ENCODE assay signal across 22 cellular contexts in the genomic region with DNA sequence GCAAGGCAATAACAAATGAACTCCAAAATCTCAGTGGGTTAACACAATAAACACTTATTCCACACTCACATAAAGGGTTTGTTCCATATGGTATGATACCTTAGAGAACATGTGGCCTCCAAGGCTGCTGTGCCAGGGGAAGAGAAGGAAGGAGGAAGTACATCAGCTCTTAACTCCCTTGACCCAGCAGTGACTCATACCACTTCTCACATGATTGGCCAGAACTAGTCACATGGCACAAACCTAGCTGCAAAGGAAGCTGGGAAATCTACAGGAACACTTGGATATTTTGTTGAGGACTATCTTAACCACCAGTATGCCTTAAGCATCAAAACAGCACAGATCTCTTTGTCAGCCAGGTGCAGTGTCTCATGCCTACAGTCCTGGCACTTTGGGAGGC.
"Had no signal": no experiment of that assay in that cellular context is flagged by ENCODE, and none has a peak within 500 bp of the region (broad histone marks: within the 10 kb centered on the region; RNA-seq: fewer than 3 reads in every experiment).

No MANE protein-coding gene starts in this region.

- H3K27me3 ChIP-seq: adrenal gland, esophagus muscularis mucosa, tibial artery had no signal

- H3K4me1 ChIP-seq: adrenal gland had no signal

- H3K27me3 Mint-ChIP-seq: activated CD8-positive, alpha-beta memory T cell treated with anti-CD3 and anti-CD28 coated beads, Interleukin-2, amount 10 ng/mL, durations not matched to agents 7 days and 5 days; activated naive CD4-positive, alpha-beta T cell treated with anti-CD3 and anti-CD28 coated beads, Interleukin-2, amount 50 U/mL, for 24 hours had no signal

- H3K27ac Mint-ChIP-seq: activated CD8-positive, alpha-beta memory T cell treated with anti-CD3 and anti-CD28 coated beads, Interleukin-2, amount 10 ng/mL, durations not matched to agents 7 days and 5 days; activated naive CD4-positive, alpha-beta T cell treated with anti-CD3 and anti-CD28 coated beads, Interleukin-2, amount 50 U/mL, for 24 hours; natural killer cell; stimulated activated effector memory CD8-positive, alpha-beta T cell treated with anti-CD3 and anti-CD28 coated beads, Interleukin-12 subunit alpha, Interleukin-12 subunit beta, amount 100 ng/mL, for 72 hours had no signal

- DNase-seq: activated CD4-positive, alpha-beta T cell treated with anti-CD3 and anti-CD28 coated beads for 1 hour; activated CD4-positive, alpha-beta T cell treated with anti-CD3 and anti-CD28 coated beads, Interleukin-2, amount 50 U/mL, for 4 hours; activated CD8-positive, alpha-beta memory T cell treated with anti-CD3 and anti-CD28 coated beads, Interleukin-2, amount 10 ng/mL, durations not matched to agents 7 days and 5 days; activated effector memory CD4-positive, alpha-beta T cell treated with anti-CD3 and anti-CD28 coated beads, Interleukin-2, amount 50 U/mL, for 16 hours; activated T-cell treated with anti-CD3 and anti-CD28 coated beads, Interleukin-2, amount 50 U/mL, for 1 hour; adrenal gland; foreskin fibroblast; kidney glomerular epithelial cell; mesenchymal stem cell; natural killer cell; posterior cingulate gyrus; retina; stimulated activated CD4-positive, alpha-beta T cell treated with anti-CD3 and anti-CD28 coated beads, Interleukin-12 subunit alpha, Interleukin-12 subunit beta, amount 100 ng/mL, for 4 hours; stimulated activated CD4-positive, alpha-beta T cell treated with anti-CD3 and anti-CD28 coated beads, Interleukin-2, amount 100 ng/mL, for 24 hours; tibial artery had no signal

- FAIRE-seq: colon, endometrium, urothelium cell line had no signal

- ATAC-seq: activated CD8-positive, alpha-beta memory T cell treated with anti-CD3 and anti-CD28 coated beads, Interleukin-2, amount 10 ng/mL, durations not matched to agents 7 days and 5 days; natural killer cell; stimulated activated effector memory CD8-positive, alpha-beta T cell treated with anti-CD3 and anti-CD28 coated beads, Interleukin-12 subunit alpha, Interleukin-12 subunit beta, amount 100 ng/mL, for 72 hours had no signal

- H3K27ac ChIP-seq: adrenal gland, esophagus muscularis mucosa, VCaP had no signal

- H3K4me3 ChIP-seq: adrenal gland, esophagus muscularis mucosa, tibial artery had no signal

- H3K36me3 ChIP-seq: adrenal gland, esophagus muscularis mucosa, tibial artery had no signal

- H3K9me3 ChIP-seq: adrenal gland, tibial artery had no signal

- H3K36me3 Mint-ChIP-seq: activated CD8-positive, alpha-beta memory T cell treated with anti-CD3 and anti-CD28 coated beads, Interleukin-2, amount 10 ng/mL, durations not matched to agents 7 days and 5 days; activated naive CD4-positive, alpha-beta T cell treated with anti-CD3 and anti-CD28 coated beads, Interleukin-2, amount 50 U/mL, for 24 hours; natural killer cell; stimulated activated effector memory CD8-positive, alpha-beta T cell treated with anti-CD3 and anti-CD28 coated beads, Interleukin-12 subunit alpha, Interleukin-12 subunit beta, amount 100 ng/mL, for 72 hours had no signal

- H3K4me1 Mint-ChIP-seq: activated CD8-positive, alpha-beta memory T cell treated with anti-CD3 and anti-CD28 coated beads, Interleukin-2, amount 10 ng/mL, durations not matched to agents 7 days and 5 days; activated naive CD4-positive, alpha-beta T cell treated with anti-CD3 and anti-CD28 coated beads, Interleukin-2, amount 50 U/mL, for 24 hours; natural killer cell; stimulated activated effector memory CD8-positive, alpha-beta T cell treated with anti-CD3 and anti-CD28 coated beads, Interleukin-12 subunit alpha, Interleukin-12 subunit beta, amount 100 ng/mL, for 72 hours had no signal

- H3K4me3 Mint-ChIP-seq: activated CD8-positive, alpha-beta memory T cell treated with anti-CD3 and anti-CD28 coated beads, Interleukin-2, amount 10 ng/mL, durations not matched to agents 7 days and 5 days; activated naive CD4-positive, alpha-beta T cell treated with anti-CD3 and anti-CD28 coated beads, Interleukin-2, amount 50 U/mL, for 24 hours; natural killer cell; stimulated activated effector memory CD8-positive, alpha-beta T cell treated with anti-CD3 and anti-CD28 coated beads, Interleukin-12 subunit alpha, Interleukin-12 subunit beta, amount 100 ng/mL, for 72 hours had no signal
